In genomic region chr22:19970479-19971275, GRCh38 we compare ENCODE assay signal across 9 cellular contexts. TPM values are rescaled to one million over a fixed set of nuclear protein-coding genes. Genes with fewer than 3 reads are reported as not detected.
DNase-seq lines count a peak whose midpoint lies in the region; ATAC-seq, FAIRE-seq and TF ChIP-seq lines count a peak whose summit lies in the region.
"Had no signal": no experiment of that assay in that cellular context is flagged by ENCODE, and none has a peak within 500 bp of the region (broad histone marks: within the 10 kb centered on the region; RNA-seq: fewer than 3 reads in every experiment).

No MANE protein-coding gene starts in this region.

- H3K9me3 ChIP-seq in Caco-2 (no peaks in the 10 kb centered on the region), hepatocyte (ENCODE audit: low read depth) (no peaks in the 10 kb centered on the region), spleen (no peaks in the 10 kb centered on the region)

- intact Hi-C loops in Caco-2 (cut with micrococcal nuclease; ENCODE audit: unreplicated experiment), result loop anchor here (2.0 kb wide), 1 partner anchor 46 kb away; the partner anchor contains the start of gene ARVCF
- intact Hi-C loops in spleen (cut with DNase I; ENCODE audit: low total_unique reads), result loop anchor here (5.0 to 10.0 kb wide), 2 partner anchors 42 to 154 kb away; no protein-coding TSS in a partner anchor

- FAIRE-seq in HTR-8/SVneo (lab: Jason Lieb, UNC), result no peak
- FAIRE-seq: colon had no signal

- H3K27me3 ChIP-seq in Caco-2 (replicated peaks; ENCODE audit: control insufficient read depth, insufficient read depth, low read length), result no peaks in the 10 kb centered on the region
- no peaks in the 10 kb centered on the region for H3K27me3 ChIP-seq in hepatocyte
- H3K27me3 ChIP-seq in spleen (replicated peaks in 1 of 7), result no peaks in the 10 kb centered on the region

- WGBS in hepatocyte (ENCODE audit: low lambda C conversion rate, missing lambda C conversion rate), result 82% methylated on average over 16 of the region's 25 CpGs
- 48 to 69% (median 59%) methylated on average over 18 to 25 of the region's 25 CpGs for WGBS in spleen, 5 donors

- no peak overlapping the region for H2AFZ ChIP-seq in hepatocyte

- CTCF ChIA-PET in Caco-2 (lab: Charles Lee), result interaction anchor here (0.6 to 2.3 kb wide), 7 partner anchors 12 to 149 kb away, joined by 3 to 17 read pairs (median 3); no protein-coding TSS in a partner anchor

- no peak overlapping the region for H3K4me3 Mint-ChIP-seq in Caco-2 (ENCODE audit: unreplicated experiment)
- H3K4me3 Mint-ChIP-seq in T-helper 2 cell treated with Interferon-gamma antibody and Interleukin-4, amounts not matched to agents 5 μg/mL and 100 μg/mL, for 36 hours, result no peak overlapping the region

- peak overlapping the region; percentile 35 for H3K27ac Mint-ChIP-seq in Caco-2 (ENCODE audit: unreplicated experiment)
- no peak overlapping the region for H3K27ac Mint-ChIP-seq in T-helper 2 cell treated with Interferon-gamma antibody and Interleukin-4, amounts not matched to agents 5 μg/mL and 100 μg/mL, for 36 hours

- BruUV-seq in Caco-2 (replicated peaks; lab: Mats Ljungman, UMichigan), result no TSS peak

- H3K9me2 ChIP-seq in hepatocyte (replicated peaks; ENCODE audit: insufficient read depth), result no peaks in the 10 kb centered on the region

- H3K36me3 Mint-ChIP-seq in Caco-2 (ENCODE audit: insufficient read depth, unreplicated experiment), result peaks cover 36% of the 10 kb centered on the region
- H3K36me3 Mint-ChIP-seq in T-helper 2 cell treated with Interferon-gamma antibody and Interleukin-4, amounts not matched to agents 5 μg/mL and 100 μg/mL, for 36 hours (ENCODE audit: low read depth), result peaks cover 4% of the 10 kb centered on the region

- no peak overlapping the region for H3K4me2 ChIP-seq in hepatocyte

- POLR2A ChIA-PET in Caco-2 (lab: Charles Lee), result no interaction called here

- peak overlapping the region; percentile 62 for H3K27ac ChIP-seq in angular gyrus (ENCODE audit: low read depth, low read length)
- no peak overlapping the region for H3K27ac ChIP-seq in hepatocyte
- H3K27ac ChIP-seq in spleen, result peak overlapping the region in 4 of 8 donors; percentile 22 to 58 (median 40)

- DNase-seq in Caco-2 (peak; percentile 67 to 83), HTR-8/SVneo (ENCODE audit: insufficient read length, low spot score) (peak; percentile 72), hepatocyte (ENCODE audit: low spot score) (peak; percentile 74), spleen (peak; percentile 93)
- peak; percentile 63 for DNase-seq in T-helper 2 cell treated with Interferon-gamma antibody and Interleukin-4, amounts not matched to agents 5 μg/mL and 100 μg/mL, for 36 hours (ENCODE audit: low spot score)

- H3K36me3 ChIP-seq in Caco-2 (ENCODE audit: control insufficient read depth, insufficient read depth, low read length) (peaks cover 2% of the 10 kb centered on the region), hepatocyte (replicated peaks; ENCODE audit: insufficient read depth, low read depth) (no peaks in the 10 kb centered on the region), spleen (peaks cover 0 to 90% (median 28%) of the 10 kb centered on the region in 6 donors)

- ATAC-seq in GM21529 (IDR thresholded peaks at IDR 0.05; ENCODE audit: unreplicated experiment), result no peak
- no peak for ATAC-seq in GM18868 (IDR thresholded peaks at IDR 0.05; ENCODE audit: unreplicated experiment)

- no peaks in the 10 kb centered on the region for H3K79me2 ChIP-seq in hepatocyte

- H3K4me1 Mint-ChIP-seq in Caco-2 (ENCODE audit: low read depth, unreplicated experiment), result peaks cover 13% of the 10 kb centered on the region
- peaks cover 7% of the 10 kb centered on the region for H3K4me1 Mint-ChIP-seq in T-helper 2 cell treated with Interferon-gamma antibody and Interleukin-4, amounts not matched to agents 5 μg/mL and 100 μg/mL, for 36 hours (ENCODE audit: low read depth)

- TF ChIP-seq POLR2A in spleen (IDR thresholded peaks at IDR 0.05), result no peak

- H3K4me1 ChIP-seq in Caco-2 (peaks cover 6% of the 10 kb centered on the region; the same call in 1 of the 2 replicates), hepatocyte (ENCODE audit: insufficient read depth) (no peaks in the 10 kb centered on the region), spleen (peaks cover 0 to 80% (median 28%) of the 10 kb centered on the region in 6 donors)

- no peaks in the 10 kb centered on the region for H4K20me1 ChIP-seq in hepatocyte (ENCODE audit: insufficient read depth, poor library complexity, severe bottlenecking)

- TF ChIP-seq CTCF in Caco-2 (IDR thresholded peaks at IDR 0.05; ENCODE audit: insufficient read depth in 1 of 2, low read depth in 1 of 2, low read length in 1 of 2, severe bottlenecking in 1 of 2, unreplicated experiment in 1 of 2), result peak; percentile 93 to 95
- TF ChIP-seq CTCF in hepatocyte (IDR thresholded peaks at IDR 0.05; ENCODE audit: poor library complexity), result peak; percentile 90
- peak; percentile 82 to 98 (median 92) for TF ChIP-seq CTCF in spleen (IDR thresholded peaks at IDR 0.05 in 8 of 11, conservative IDR thresholded peaks at IDR 0.05 in 3 of 11)

- H3K4me3 ChIP-seq in Caco-2 (ENCODE audit: low read depth, low read length) (no peak overlapping the region), hepatocyte (no peak overlapping the region), spleen (no peak overlapping the region)

- H3K27me3 Mint-ChIP-seq in Caco-2 (ENCODE audit: insufficient read depth, unreplicated experiment), result no peaks in the 10 kb centered on the region
- H3K27me3 Mint-ChIP-seq in T-helper 2 cell treated with Interferon-gamma antibody and Interleukin-4, amounts not matched to agents 5 μg/mL and 100 μg/mL, for 36 hours (ENCODE audit: low read depth), result no peaks in the 10 kb centered on the region

- H3K9me3 Mint-ChIP-seq in Caco-2 (ENCODE audit: unreplicated experiment), result no peaks in the 10 kb centered on the region
- no peaks in the 10 kb centered on the region for H3K9me3 Mint-ChIP-seq in T-helper 2 cell treated with Interferon-gamma antibody and Interleukin-4, amounts not matched to agents 5 μg/mL and 100 μg/mL, for 36 hours

RNA-seq across cellular contexts. Expression of gene TXNRD2, which starts 29.1 kb away (rescaled TPM):
- total RNA-seq in Caco-2 (2022) (44.8 and 47.0 TPM in 2 replicates), hepatocyte (0.60 TPM in 1 of 2 replicates, not detected in the other), spleen (10 to 100 TPM; 21.6 to 44.8 (median 34.9) TPM)
- polyA plus RNA-seq in hepatocyte (1.6 and 2.1 TPM in 2 replicates), spleen (10 to 100 TPM; 23.3 to 45.9 (median 45.0) TPM)

RNA-seq across cellular contexts. Expression of gene COMT, which starts 29.1 kb away (rescaled TPM):
- total RNA-seq in Caco-2 (2022) (96.0 and 103 TPM in 2 replicates), hepatocyte (74.5 and 78.2 TPM in 2 replicates), spleen (100 to 1,000 TPM in 5 of 7 donors, 10 to 100 TPM in 2; 86.4 to 216 (median 116) TPM)
- polyA plus RNA-seq in hepatocyte (129 and 153 TPM in 2 replicates), spleen (10 to 100 TPM; 63.5 to 98.0 (median 86.1) TPM)

RNA-seq across cellular contexts. Expression of gene ARVCF, which starts 45.9 kb away (rescaled TPM):
- total RNA-seq in Caco-2 (2022), result 9.8 and 12.0 TPM in 2 replicates
- 21.6 and 32.5 TPM in 2 replicates for total RNA-seq in hepatocyte
- 23.8 and 25.8 TPM in 2 replicates for polyA plus RNA-seq in hepatocyte
- 10 to 100 TPM; 18.1 to 96.7 (median 29.5) TPM for total RNA-seq in spleen
- 10 to 100 TPM in 2 of 3 donors, 1 to 10 TPM in 1; 9.4 to 42.5 (median 10.4) TPM for polyA plus RNA-seq in spleen

RNA-seq across cellular contexts. Expression of gene TANGO2, which starts 50.2 kb away (rescaled TPM):
- total RNA-seq in Caco-2 (2022) (23.9 and 26.6 TPM in 2 replicates), hepatocyte (21.4 and 26.2 TPM in 2 replicates), spleen (10 to 100 TPM; 35.9 to 72.2 (median 57.2) TPM)
- polyA plus RNA-seq in hepatocyte (20.8 and 24.4 TPM in 2 replicates), spleen (10 to 100 TPM; 18.7 to 30.9 (median 21.6) TPM)

Comparison
In these comparisons a context has a peak if more than half of its experiments do, and no peak if none do; other contexts are left out.
1. RNA of gene TXNRD2, which starts 29.1 kb away (total RNA-seq): 44.8 to 47.0 TPM in Caco-2 and 21.6 to 44.8 TPM in spleen; 0.60 TPM in hepatocyte; every median in the first group is over 10 times any median in the second.
2. Peak in every context shown above with its lines, with median percentiles within 50 percentile points of each other: DNase-seq and CTCF ChIP-seq.